In genomic region chr11:59557940-59558643, GRCh38 we compare ENCODE assay signal across 8 cellular contexts. TPM values are rescaled to one million over a fixed set of nuclear protein-coding genes. Genes with fewer than 3 reads are reported as not detected.
DNase-seq lines count a peak whose midpoint lies in the region; ATAC-seq and TF ChIP-seq lines count a peak whose summit lies in the region.

No MANE protein-coding gene starts in this region.

- no peak for ATAC-seq in activated naive CD8-positive, alpha-beta T cell treated with anti-CD3 and anti-CD28 coated beads, Interleukin-2, amount 10 ng/mL, durations not matched to agents 7 days and 5 days (ENCODE audit: low read depth)
- ATAC-seq in left colon (no peak), GM21576 (IDR thresholded peaks at IDR 0.05; ENCODE audit: unreplicated experiment) (no peak), GM18511 (IDR thresholded peaks at IDR 0.05; ENCODE audit: unreplicated experiment) (no peak)

- H3K36me3 Mint-ChIP-seq in activated naive CD8-positive, alpha-beta T cell treated with anti-CD3 and anti-CD28 coated beads, Interleukin-2, amount 10 ng/mL, durations not matched to agents 7 days and 5 days: peaks cover 2% of the 10 kb centered on the region

- peak overlapping the region; percentile 81 for H3K27ac Mint-ChIP-seq in activated naive CD8-positive, alpha-beta T cell treated with anti-CD3 and anti-CD28 coated beads, Interleukin-2, amount 10 ng/mL, durations not matched to agents 7 days and 5 days

- H3K4me3 Mint-ChIP-seq in activated naive CD8-positive, alpha-beta T cell treated with anti-CD3 and anti-CD28 coated beads, Interleukin-2, amount 10 ng/mL, durations not matched to agents 7 days and 5 days: peak overlapping the region; percentile 82

- peak overlapping the region; percentile 16 for H2AK5ac ChIP-seq in mesenchymal stem cell (ENCODE audit: low read length, severe bottlenecking)

- no peak overlapping the region for H2AFZ ChIP-seq in mesenchymal stem cell (ENCODE audit: low read depth, low read length)

- H3K27ac ChIP-seq in HUES48 (ENCODE audit: low read depth, low read length) (no peak overlapping the region), mesenchymal stem cell (ENCODE audit: low read length, poor library complexity, severe bottlenecking) (peak overlapping the region; percentile 20)

- intact Hi-C loops in left colon (cut with DNase I, micrococcal nuclease): no loop called here

- H3K18ac ChIP-seq in mesenchymal stem cell (ENCODE audit: low read depth in 1 of 2, low read length in 2 of 2): peak overlapping the region in 1 of 2 experiments; percentile 23

- no peak for TF ChIP-seq CTCF in BJ (IDR thresholded peaks at IDR 0.05; ENCODE audit: insufficient read depth, low read depth, low read length)

- H3K4me2 ChIP-seq in mesenchymal stem cell (ENCODE audit: low read length, poor library complexity, severe bottlenecking): no peak overlapping the region

- H3K9me3 ChIP-seq in HUES48 (ENCODE audit: control insufficient read depth, insufficient read depth, low read length): no peaks in the 10 kb centered on the region
- H3K9me3 ChIP-seq in mesenchymal stem cell (ENCODE audit: control insufficient read depth, low read length): no peaks in the 10 kb centered on the region

- H3K4me1 Mint-ChIP-seq in activated naive CD8-positive, alpha-beta T cell treated with anti-CD3 and anti-CD28 coated beads, Interleukin-2, amount 10 ng/mL, durations not matched to agents 7 days and 5 days: peaks cover 42% of the 10 kb centered on the region

- H3K4me1 ChIP-seq in HUES48 (ENCODE audit: control insufficient read depth, insufficient read depth, low read length) (0 out of 2 replicates have a peak, but pooled peaks cover 6% of the 10 kb centered on the region), mesenchymal stem cell (ENCODE audit: control insufficient read depth, insufficient read depth, low read depth, low read length) (no peaks in the 10 kb centered on the region)

- no peaks in the 10 kb centered on the region for H3K9me3 Mint-ChIP-seq in activated naive CD8-positive, alpha-beta T cell treated with anti-CD3 and anti-CD28 coated beads, Interleukin-2, amount 10 ng/mL, durations not matched to agents 7 days and 5 days

- POLR2A ChIA-PET in BJ (lab: Charles Lee): interaction anchor here (0.6 kb wide), 1 partner anchor 15 kb away, joined by 3 read pairs; no protein-coding TSS in a partner anchor
- POLR2A ChIA-PET in activated naive CD8-positive, alpha-beta T cell treated with anti-CD3 and anti-CD28 coated beads, Interleukin-2, amount 10 ng/mL, durations not matched to agents 7 days and 5 days (lab: Charles Lee): interaction anchor here (0.6 to 1.7 kb wide), 8 partner anchors 8 to 111 kb away, joined by 3 to 10 read pairs (median 6); partner anchors contain the start of genes OSBP and PATL1

- H3K36me3 ChIP-seq in BJ (ENCODE audit: control insufficient read depth, insufficient read depth, low read length): no peaks in the 10 kb centered on the region
- no peaks in the 10 kb centered on the region for H3K36me3 ChIP-seq in HUES48 (ENCODE audit: control insufficient read depth, insufficient read depth, low read length)
- H3K36me3 ChIP-seq in mesenchymal stem cell (ENCODE audit: control insufficient read depth in 1 of 2, insufficient read depth in 2 of 2, low read depth in 1 of 2, low read length in 2 of 2): no peaks in the 10 kb centered on the region

- H3K27me3 Mint-ChIP-seq in activated naive CD8-positive, alpha-beta T cell treated with anti-CD3 and anti-CD28 coated beads, Interleukin-2, amount 10 ng/mL, durations not matched to agents 7 days and 5 days: peaks cover 14% of the 10 kb centered on the region

- H3K27me3 ChIP-seq in BJ (ENCODE audit: control insufficient read depth, insufficient read depth, low read length) (no peaks in the 10 kb centered on the region), HUES48 (ENCODE audit: control insufficient read depth, insufficient read depth, low read length) (no peaks in the 10 kb centered on the region), mesenchymal stem cell (ENCODE audit: control insufficient read depth in 1 of 2, insufficient read depth in 1 of 2, low read length in 2 of 2) (no peaks in the 10 kb centered on the region)

- no peaks in the 10 kb centered on the region for H3K79me1 ChIP-seq in mesenchymal stem cell (replicated peaks; ENCODE audit: low read length, poor library complexity, severe bottlenecking)

- peak overlapping the region in 1 of 2 experiments; percentile 2 for H3K4ac ChIP-seq in mesenchymal stem cell (ENCODE audit: low read depth in 1 of 2, low read length in 2 of 2)

- H3K4me3 ChIP-seq in BJ (ENCODE audit: low read depth, low read length) (peak overlapping the region; percentile 25), HUES48 (ENCODE audit: low read depth, low read length) (peak overlapping the region; percentile 73), mesenchymal stem cell (ENCODE audit: insufficient read depth in 1 of 2, low read depth in 1 of 2, low read length in 2 of 2) (peak overlapping the region in 1 of 2 experiments; percentile 90)

- H3K14ac ChIP-seq in mesenchymal stem cell (ENCODE audit: low read length in 2 of 2): no peak overlapping the region

- CTCF ChIA-PET in BJ (lab: Yijun Ruan, JAX): interaction anchor here (1.1 to 1.5 kb wide), 3 partner anchors 21 to 185 kb away, joined by 3 to 7 read pairs (median 3); partner anchors contain the start of gene PATL1

- DNase-seq in BJ (ENCODE audit: low read depth) (no peak), mesenchymal stem cell (no peak), left colon (no peak), DMS79 treated with DMSO at 0.1 percent for 48 hours (lab: John Stamatoyannopoulos, UW) (no peak)
- DNase-seq in activated naive CD8-positive, alpha-beta T cell treated with anti-CD3 and anti-CD28 coated beads, Interleukin-2, amount 10 ng/mL, durations not matched to agents 7 days and 5 days: no peak

- 55% methylated on average over 10 of the region's 12 CpGs for WGBS in mesenchymal stem cell

- H2BK5ac ChIP-seq in mesenchymal stem cell (ENCODE audit: low read depth, low read length, poor library complexity, severe bottlenecking): no peak overlapping the region

- H4K91ac ChIP-seq in mesenchymal stem cell (ENCODE audit: low read length): no peak overlapping the region

- no peak overlapping the region for H2BK12ac ChIP-seq in mesenchymal stem cell (ENCODE audit: low read length in 2 of 2)

- peak overlapping the region; percentile 71 for H3K9ac ChIP-seq in HUES48 (ENCODE audit: low read depth, low read length)
- peak overlapping the region; percentile 66 for H3K9ac ChIP-seq in mesenchymal stem cell (ENCODE audit: low read length)

- no peak overlapping the region for H2BK120ac ChIP-seq in mesenchymal stem cell (ENCODE audit: low read depth, low read length)

- no peak overlapping the region for H2BK15ac ChIP-seq in mesenchymal stem cell (ENCODE audit: low read depth, poor library complexity, severe bottlenecking)

- H4K8ac ChIP-seq in mesenchymal stem cell (ENCODE audit: low read length): peak overlapping the region; percentile 72

- no peak overlapping the region for H3K23ac ChIP-seq in mesenchymal stem cell (ENCODE audit: low read length in 2 of 2)

RNA-seq across cellular contexts. Expression of gene OR4D9, which starts 46.8 kb away (rescaled TPM):
- polyA plus RNA-seq in BJ (2011; rRNA removed): not detected in 2 replicates
- not detected in 2 replicates for polyA minus RNA-seq in BJ (2011; rRNA and poly(A)+ RNA removed)
- not detected for total RNA-seq in activated naive CD8-positive, alpha-beta T cell treated with anti-CD3 and anti-CD28 coated beads, Interleukin-2, amount 10 ng/mL, durations not matched to agents 7 days and 5 days
- not detected for polyA plus RNA-seq in mesenchymal stem cell (2013, experiment 1 of 2)
- polyA plus RNA-seq in mesenchymal stem cell (2013, experiment 2 of 2): not detected
- not detected for total RNA-seq in left colon

RNA-seq across cellular contexts. Expression of gene OR4D11, which starts 54.7 kb away (rescaled TPM):
- polyA plus RNA-seq in BJ (2011; rRNA removed): not detected in 2 replicates
- polyA minus RNA-seq in BJ (2011; rRNA and poly(A)+ RNA removed): not detected in 2 replicates
- total RNA-seq in activated naive CD8-positive, alpha-beta T cell treated with anti-CD3 and anti-CD28 coated beads, Interleukin-2, amount 10 ng/mL, durations not matched to agents 7 days and 5 days: not detected
- not detected for polyA plus RNA-seq in mesenchymal stem cell (2013, experiment 1 of 2)
- not detected for polyA plus RNA-seq in mesenchymal stem cell (2013, experiment 2 of 2)
- not detected for total RNA-seq in left colon

RNA-seq across cellular contexts. Expression of gene OSBP, which starts 57.5 kb away (rescaled TPM):
- 10.0 and 16.1 TPM in 2 replicates for polyA plus RNA-seq in BJ (2011; rRNA removed)
- 12.5 and 17.4 TPM in 2 replicates for polyA minus RNA-seq in BJ (2011; rRNA and poly(A)+ RNA removed)
- 10 to 100 TPM; 41.6 to 41.8 TPM for total RNA-seq in activated naive CD8-positive, alpha-beta T cell treated with anti-CD3 and anti-CD28 coated beads, Interleukin-2, amount 10 ng/mL, durations not matched to agents 7 days and 5 days
- 25.4 TPM for polyA plus RNA-seq in mesenchymal stem cell (2013, experiment 1 of 2)
- polyA plus RNA-seq in mesenchymal stem cell (2013, experiment 2 of 2): 25.0 TPM
- 10 to 100 TPM; 51.3 to 62.1 TPM for total RNA-seq in left colon
